Comparison of ENCODE assay signal across 8 cellular contexts in the genomic region with DNA sequence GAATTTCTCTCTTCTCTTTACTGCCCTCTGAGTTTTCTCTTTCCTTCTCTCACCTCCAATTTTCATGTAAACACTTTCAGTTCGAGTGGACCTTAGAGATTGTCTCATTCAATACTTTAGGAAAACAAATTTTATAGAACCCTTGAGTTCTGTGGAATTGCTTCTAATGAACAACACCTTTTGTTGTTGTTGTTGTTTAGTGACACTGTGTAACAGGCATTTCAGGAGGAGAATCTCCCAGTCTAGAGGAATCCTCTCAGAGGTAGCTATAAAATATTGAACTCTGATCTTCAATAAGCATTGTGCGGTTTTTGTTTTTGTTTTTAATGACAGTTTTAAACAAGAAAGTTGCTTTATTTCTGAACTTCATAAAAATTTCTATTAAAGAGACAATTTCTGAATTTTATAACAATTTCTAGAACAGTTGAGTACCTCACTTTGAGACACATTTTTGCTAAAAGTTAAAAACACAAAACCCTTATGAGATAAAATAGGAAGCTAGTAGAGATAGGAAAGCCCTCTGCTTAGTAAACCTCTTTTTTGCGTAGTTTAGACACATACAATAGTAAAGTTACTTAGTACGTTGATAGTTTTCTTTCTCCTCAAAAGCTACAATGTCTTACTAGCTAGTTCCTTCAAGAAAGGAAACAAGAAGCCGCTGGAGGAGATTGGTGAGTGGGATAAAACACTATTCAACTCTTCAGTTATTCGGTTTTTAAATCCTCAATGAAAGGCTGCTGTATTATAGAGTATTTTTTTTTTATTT. TPM values are rescaled to one million over a fixed set of nuclear protein-coding genes. Genes with fewer than 3 reads are reported as not detected.
DNase-seq lines count a peak whose midpoint lies in the region; ATAC-seq and TF ChIP-seq lines count a peak whose summit lies in the region.

No MANE protein-coding gene starts in this region.

- no peak for TF ChIP-seq CTCF in tibial artery (IDR thresholded peaks at IDR 0.05)

- no peaks in the 10 kb centered on the region for H3K9me3 ChIP-seq in tibial artery

- intact Hi-C loops in tibial artery (cut with DNase I; ENCODE audit: low total_unique reads), result no loop called here

- no peak for ATAC-seq in activated T-cell treated with anti-CD3 and anti-CD28 coated beads, Interleukin-2, amount 50 U/mL, for 72 hours (replicated peaks in 1 of 2)
- ATAC-seq in activated T-helper 17 cell treated with anti-CD3 and anti-CD28 coated beads, Interleukin-2, amount 50 U/mL, for 72 hours (replicated peaks), result no peak
- ATAC-seq in HG03565 (IDR thresholded peaks at IDR 0.05; ENCODE audit: unreplicated experiment), result no peak
- ATAC-seq in HG02759 (IDR thresholded peaks at IDR 0.05; ENCODE audit: unreplicated experiment), result no peak

- peak overlapping the region; percentile 91 for H3K27ac Mint-ChIP-seq in activated T-cell treated with anti-CD3 and anti-CD28 coated beads, Interleukin-2, amount 50 U/mL, for 72 hours
- H3K27ac Mint-ChIP-seq in activated T-helper 17 cell treated with anti-CD3 and anti-CD28 coated beads, Interleukin-2, amount 50 U/mL, for 72 hours, result peak overlapping the region; percentile 97

- no peaks in the 10 kb centered on the region for H3K9me3 Mint-ChIP-seq in activated T-cell treated with anti-CD3 and anti-CD28 coated beads, Interleukin-2, amount 50 U/mL, for 72 hours
- H3K9me3 Mint-ChIP-seq in activated T-helper 17 cell treated with anti-CD3 and anti-CD28 coated beads, Interleukin-2, amount 50 U/mL, for 72 hours, result no peaks in the 10 kb centered on the region

- H3K4me3 ChIP-seq in tibial artery, result peak overlapping the region; percentile 52 to 57

- H3K27me3 Mint-ChIP-seq in activated T-cell treated with anti-CD3 and anti-CD28 coated beads, Interleukin-2, amount 50 U/mL, for 72 hours (ENCODE audit: low read depth), result no peaks in the 10 kb centered on the region
- H3K27me3 Mint-ChIP-seq in activated T-helper 17 cell treated with anti-CD3 and anti-CD28 coated beads, Interleukin-2, amount 50 U/mL, for 72 hours, result no peaks in the 10 kb centered on the region

- peak overlapping the region; percentile 87 to 90 for H3K4me3 Mint-ChIP-seq in activated T-cell treated with anti-CD3 and anti-CD28 coated beads, Interleukin-2, amount 50 U/mL, for 72 hours
- H3K4me3 Mint-ChIP-seq in activated T-helper 17 cell treated with anti-CD3 and anti-CD28 coated beads, Interleukin-2, amount 50 U/mL, for 72 hours, result peak overlapping the region; percentile 77

- H3K36me3 ChIP-seq in tibial artery, result no peaks in the 10 kb centered on the region

- DNase-seq in activated T-cell treated with anti-CD3 and anti-CD28 coated beads, Interleukin-2, amount 50 U/mL, for 72 hours, result no peak
- DNase-seq in activated T-cell treated with anti-CD3 and anti-CD28 coated beads, Interleukin-2, amount 50 U/mL, for 1 hour, result no peak
- DNase-seq in kidney tubule cell (ENCODE audit: low spot score) (peak; percentile 10), tibial artery (no peak), RPMI8226 (no peak)

- H3K27me3 ChIP-seq in tibial artery, result no peaks in the 10 kb centered on the region

- H3K27ac ChIP-seq in tibial artery, result peak overlapping the region; percentile 54 to 74

- peaks cover 40% of the 10 kb centered on the region for H3K4me1 Mint-ChIP-seq in activated T-cell treated with anti-CD3 and anti-CD28 coated beads, Interleukin-2, amount 50 U/mL, for 72 hours (ENCODE audit: low read depth)
- H3K4me1 Mint-ChIP-seq in activated T-helper 17 cell treated with anti-CD3 and anti-CD28 coated beads, Interleukin-2, amount 50 U/mL, for 72 hours, result peaks cover 9% of the 10 kb centered on the region

- peaks cover 0 to 24% (median 11%) of the 10 kb centered on the region in 4 donors for H3K4me1 ChIP-seq in tibial artery

- H3K36me3 Mint-ChIP-seq in activated T-cell treated with anti-CD3 and anti-CD28 coated beads, Interleukin-2, amount 50 U/mL, for 72 hours (ENCODE audit: insufficient read depth in 2 of 2), result peaks cover 0 to 3% of the 10 kb centered on the region in 2 donors
- H3K36me3 Mint-ChIP-seq in activated T-helper 17 cell treated with anti-CD3 and anti-CD28 coated beads, Interleukin-2, amount 50 U/mL, for 72 hours (ENCODE audit: low read depth), result peaks cover 6% of the 10 kb centered on the region

RNA-seq across cellular contexts. Expression of a gene that starts 38.8 kb away (rescaled TPM):
- total RNA-seq in activated T-cell treated with anti-CD3 and anti-CD28 coated beads, Interleukin-2, amount 50 U/mL, for 72 hours, result 10 to 100 TPM; 28.7 to 31.1 TPM
- 10 to 100 TPM; 22.2 to 25.2 TPM for total RNA-seq in activated T-helper 17 cell treated with anti-CD3 and anti-CD28 coated beads, Interleukin-2, amount 50 U/mL, for 72 hours

RNA-seq across cellular contexts. Expression of a gene that starts 46.8 kb away (rescaled TPM):
- 10 to 100 TPM; 15.1 to 15.7 TPM for total RNA-seq in activated T-cell treated with anti-CD3 and anti-CD28 coated beads, Interleukin-2, amount 50 U/mL, for 72 hours
- total RNA-seq in activated T-helper 17 cell treated with anti-CD3 and anti-CD28 coated beads, Interleukin-2, amount 50 U/mL, for 72 hours, result 10 to 100 TPM; 10.4 to 13.8 TPM
